8 cellular contexts compared by ENCODE assay signal in the genomic region with DNA sequence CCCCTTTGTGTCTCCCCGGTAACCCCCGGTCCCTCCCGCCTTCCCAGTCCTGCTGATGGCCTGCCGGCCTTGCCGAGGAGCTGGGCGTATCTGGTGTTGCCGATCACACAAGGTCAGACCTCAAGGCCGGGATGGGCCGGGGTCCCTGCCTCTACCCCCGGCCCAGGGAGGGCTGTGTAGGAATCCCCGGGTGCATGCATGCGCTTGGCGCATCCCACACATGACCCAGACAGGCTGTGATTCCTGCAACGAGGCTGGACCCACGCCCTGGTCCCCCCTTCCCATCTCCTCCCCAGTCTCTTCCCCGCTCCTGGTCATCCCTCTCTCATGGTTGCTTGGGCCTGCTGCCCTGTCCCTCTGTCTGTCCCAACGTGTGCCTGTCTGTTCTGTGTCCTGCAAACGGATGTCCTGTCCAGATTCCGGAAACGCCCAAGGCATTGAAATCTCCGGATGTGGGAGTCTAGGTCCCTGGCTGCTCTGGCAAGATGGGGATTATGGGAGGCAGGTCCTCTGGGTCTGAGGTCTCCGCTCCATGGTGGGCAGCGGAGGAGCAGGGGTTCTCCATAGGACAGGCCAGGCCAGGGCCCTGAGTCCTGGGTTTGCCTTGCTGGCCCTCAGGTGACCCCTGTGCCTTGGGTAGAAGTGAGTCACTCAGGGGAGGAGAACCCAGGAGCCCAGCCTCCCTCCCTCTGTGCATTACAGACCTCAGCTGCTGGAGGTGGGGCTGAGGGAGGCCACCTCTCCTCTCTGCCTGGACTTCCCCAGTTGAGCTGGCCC. TPM values are rescaled to one million over a fixed set of nuclear protein-coding genes. Genes with fewer than 3 reads are reported as not detected.
DNase-seq lines count a peak whose midpoint lies in the region; ATAC-seq and TF ChIP-seq lines count a peak whose summit lies in the region.

No MANE protein-coding gene starts in this region.

- ATAC-seq in T-cell (replicated peaks in 1 of 4) (peak in 1 of 4 experiments; percentile 7), thoracic aorta (ENCODE audit: insufficient number of reproducible peaks, low FRiP score, low read depth) (peak; percentile 57), HG03571 (IDR thresholded peaks at IDR 0.05; ENCODE audit: unreplicated experiment) (no peak), GM19023 (IDR thresholded peaks at IDR 0.05; ENCODE audit: unreplicated experiment) (no peak)

- H3K9me3 Mint-ChIP-seq in T-cell = no peaks in the 10 kb centered on the region
- H3K9me3 Mint-ChIP-seq in dendritic cell treated with granulocyte-macrophage colony-stimulating factor and Interleukin-4, amounts not matched to agents 40 ng/mL and 50 ng/mL, for 4 days = no peaks in the 10 kb centered on the region

- CTCF ChIA-PET in T-cell (lab: Charles Lee) = interaction anchor here in 1 of 2 donors (0.5 kb wide), 1 partner anchor 845 kb away, joined by 3 read pairs; no protein-coding TSS in a partner anchor

- intact Hi-C loops in dendritic cell treated with granulocyte-macrophage colony-stimulating factor and Interleukin-4, amounts not matched to agents 40 ng/mL and 50 ng/mL, for 4 days (cut with micrococcal nuclease) = loop anchor here (5.0 kb wide), 1 partner anchor 38 kb away; no protein-coding TSS in a partner anchor

- H3K36me3 ChIP-seq in mesodermal cell (ENCODE audit: control insufficient read depth, insufficient read depth, low read length) = peaks cover 6% of the 10 kb centered on the region
- no peaks in the 10 kb centered on the region for H3K36me3 ChIP-seq in thoracic aorta

- DNase-seq in SIG-M5 treated with dmso at 0.1 percent for 504 hours (lab: John Stamatoyannopoulos, UW; ENCODE audit: unreplicated experiment) (peak; percentile 52), SIG-M5 (lab: John Stamatoyannopoulos, UW) (no peak), T-cell (peak in 5 of 34 experiments; percentile 19 to 49 (median 29)), thoracic aorta (ENCODE audit: low spot score) (peak; percentile 36)

- H3K9me3 ChIP-seq in mesodermal cell (ENCODE audit: control insufficient read depth, low read length) = no peaks in the 10 kb centered on the region
- no peaks in the 10 kb centered on the region for H3K9me3 ChIP-seq in thoracic aorta

- H3K27me3 Mint-ChIP-seq in T-cell = no peaks in the 10 kb centered on the region
- peaks cover 23% of the 10 kb centered on the region for H3K27me3 Mint-ChIP-seq in dendritic cell treated with granulocyte-macrophage colony-stimulating factor and Interleukin-4, amounts not matched to agents 40 ng/mL and 50 ng/mL, for 4 days

- peaks cover 12% of the 10 kb centered on the region for H3K4me1 ChIP-seq in mesodermal cell (ENCODE audit: control insufficient read depth, insufficient read depth, low read length, poor library complexity, severe bottlenecking)
- H3K4me1 ChIP-seq in thoracic aorta (ENCODE audit: control insufficient read depth in 1 of 2, low read depth in 2 of 2) = peaks cover 12 to 36% of the 10 kb centered on the region in 2 donors

- WGBS in mesodermal cell (ENCODE audit: insufficient coverage in 2 of 2), 2 experiments = 85 to 89% methylated on average over 16 to 23 of the region's 23 CpGs

- no peak for TF ChIP-seq CTCF in thoracic aorta (IDR thresholded peaks at IDR 0.05)

- H3K27ac ChIP-seq in mesodermal cell (ENCODE audit: low read depth, low read length, severe bottlenecking) (no peak overlapping the region), thoracic aorta (peak overlapping the region; percentile 70 to 82)

- H3K4me3 Mint-ChIP-seq in T-cell = peak overlapping the region; percentile 73 to 80 (median 79)
- H3K4me3 Mint-ChIP-seq in dendritic cell treated with granulocyte-macrophage colony-stimulating factor and Interleukin-4, amounts not matched to agents 40 ng/mL and 50 ng/mL, for 4 days = peak overlapping the region; percentile 75

- POLR2A ChIA-PET in T-cell (lab: Charles Lee) = no interaction called here

- H3K27ac Mint-ChIP-seq in T-cell = peak overlapping the region; percentile 92 to 94
- H3K27ac Mint-ChIP-seq in dendritic cell treated with granulocyte-macrophage colony-stimulating factor and Interleukin-4, amounts not matched to agents 40 ng/mL and 50 ng/mL, for 4 days = peak overlapping the region; percentile 28

- no peaks in the 10 kb centered on the region for H3K27me3 ChIP-seq in thoracic aorta (replicated peaks; ENCODE audit: insufficient read depth)

- H3K4me1 Mint-ChIP-seq in T-cell = peaks cover 54 to 67% (median 59%) of the 10 kb centered on the region in 3 donors
- H3K4me1 Mint-ChIP-seq in dendritic cell treated with granulocyte-macrophage colony-stimulating factor and Interleukin-4, amounts not matched to agents 40 ng/mL and 50 ng/mL, for 4 days (ENCODE audit: low read depth) = peaks cover 55% of the 10 kb centered on the region

- H3K36me3 Mint-ChIP-seq in T-cell = no peaks in the 10 kb centered on the region
- H3K36me3 Mint-ChIP-seq in dendritic cell treated with granulocyte-macrophage colony-stimulating factor and Interleukin-4, amounts not matched to agents 40 ng/mL and 50 ng/mL, for 4 days (ENCODE audit: low read depth) = peaks cover 22% of the 10 kb centered on the region

- H3K4me3 ChIP-seq in mesodermal cell (ENCODE audit: extremely low read depth, insufficient read depth, low read length, poor library complexity, severe bottlenecking) = peak overlapping the region; percentile 67
- H3K4me3 ChIP-seq in thoracic aorta = peak overlapping the region; percentile 95

RNA-seq across cellular contexts. Expression of a gene that starts 1.6 kb away (rescaled TPM):
- 100 to 1,000 TPM; 170 to 272 (median 224) TPM for total RNA-seq in T-cell
- polyA plus RNA-seq in mesodermal cell (2013, experiment 1 of 2) = 81.2 TPM
- 67.1 TPM for polyA plus RNA-seq in mesodermal cell (2013, experiment 2 of 2)
- total RNA-seq in thoracic aorta = 100 to 1,000 TPM in 1 of 2 donors, 10 to 100 TPM in 1; 93.8 to 139 TPM

RNA-seq across cellular contexts. Expression of a gene that starts 15.6 kb away (rescaled TPM):
- total RNA-seq in T-cell = 100 to 1,000 TPM; 159 to 280 (median 179) TPM
- polyA plus RNA-seq in mesodermal cell (2013, experiment 1 of 2) = 50.4 TPM
- 46.8 TPM for polyA plus RNA-seq in mesodermal cell (2013, experiment 2 of 2)
- 10 to 100 TPM; 77.4 to 81.6 TPM for total RNA-seq in thoracic aorta

RNA-seq across cellular contexts. Expression of a gene that starts 40.4 kb away (rescaled TPM):
- under 1 TPM in 2 of 5 donors, not detected in 3; 0.23 to 0.25 TPM for total RNA-seq in T-cell
- polyA plus RNA-seq in mesodermal cell (2013, experiment 1 of 2) = 0.18 TPM
- not detected for polyA plus RNA-seq in mesodermal cell (2013, experiment 2 of 2)
- total RNA-seq in thoracic aorta = 1 to 10 TPM in 1 of 2 donors, not detected in 1; 2.8 TPM

RNA-seq across cellular contexts. Expression of a gene that starts 53.5 kb away (rescaled TPM):
- total RNA-seq in T-cell (1,000 to 10,000 TPM in 1 of 5 donors, 100 to 1,000 TPM in 4; 194 to 1,118 (median 206) TPM), thoracic aorta (100 to 1,000 TPM; 199 to 281 TPM)
- 18.4 TPM for polyA plus RNA-seq in mesodermal cell (2013, experiment 1 of 2)
- polyA plus RNA-seq in mesodermal cell (2013, experiment 2 of 2) = 15.9 TPM
